12 cellular contexts compared by ENCODE assay signal in genomic region chr6:106702046-106702445, GRCh38.
DNase-seq lines count a peak whose midpoint lies in the region; ATAC-seq and TF ChIP-seq lines count a peak whose summit lies in the region.
"Had no signal": no experiment of that assay in that cellular context is flagged by ENCODE, and none has a peak within 500 bp of the region (broad histone marks: within the 10 kb centered on the region; RNA-seq: fewer than 3 reads in every experiment).

No MANE protein-coding gene starts in this region.

- TF ChIP-seq CTCF in GM12865 (IDR thresholded peaks at IDR 0.05; ENCODE audit: insufficient read depth, low read depth, low read length, missing control alignments) (no peak), activated B cell treated with CpG ODN at 0.5 μM for 24 hours (IDR thresholded peaks at IDR 0.05) (no peak), psoas muscle (IDR thresholded peaks at IDR 0.05) (no peak)

- intact Hi-C loops in activated B cell treated with CpG ODN at 0.5 μM for 24 hours (cut with micrococcal nuclease), result loop anchor here (1.0 to 5.0 kb wide), 9 partner anchors 14 to 326 kb away; partner anchors contain the start of genes CD24, MTRES1, QRSL1 and RTN4IP1
- intact Hi-C loops in psoas muscle (cut with DNase I), result no loop called here

- ATAC-seq in GM21390 (IDR thresholded peaks at IDR 0.05; ENCODE audit: unreplicated experiment) (peak; percentile 45), HG03175 (IDR thresholded peaks at IDR 0.05; ENCODE audit: unreplicated experiment) (peak; percentile 47), activated B cell treated with CpG ODN at 0.5 μM for 24 hours (ENCODE audit: low read depth) (peak; percentile 49), psoas muscle (no peak)

- DNase-seq in GM12865 (ENCODE audit: low read depth), result no peak
- no peak for DNase-seq in activated B cell treated with CpG ODN at 0.5 μM for 24 hours
- no peak for DNase-seq in psoas muscle
- DNase-seq in SIG-M5 (lab: John Stamatoyannopoulos, UW), result no peak
- DNase-seq in OCI-M2 (lab: John Stamatoyannopoulos, UW; ENCODE audit: unreplicated experiment), result no peak
- DNase-seq in activated T-cell treated with anti-CD3 and anti-CD28 coated beads for 4 hours, result no peak
- DNase-seq: foreskin fibroblast, IMR-90 had no signal

- no peaks in the 10 kb centered on the region for H3K4me1 ChIP-seq in psoas muscle

- peaks cover 3% of the 10 kb centered on the region for H3K36me3 Mint-ChIP-seq in activated B cell treated with CpG ODN at 0.5 μM for 24 hours (ENCODE audit: low read depth)

- H3K27me3 Mint-ChIP-seq in activated B cell treated with CpG ODN at 0.5 μM for 24 hours, result no peaks in the 10 kb centered on the region

- H3K4me1 Mint-ChIP-seq in activated B cell treated with CpG ODN at 0.5 μM for 24 hours, result peaks cover 91% of the 10 kb centered on the region

- no peaks in the 10 kb centered on the region for H3K36me3 ChIP-seq in psoas muscle (ENCODE audit: insufficient read depth in 1 of 2, low read depth in 1 of 2)

- H3K9me3 Mint-ChIP-seq in activated B cell treated with CpG ODN at 0.5 μM for 24 hours, result peaks cover 3% of the 10 kb centered on the region

- H3K4me3 Mint-ChIP-seq in activated B cell treated with CpG ODN at 0.5 μM for 24 hours, result peak overlapping the region; percentile 81
- H3K4me3 Mint-ChIP-seq: stimulated activated naive CD8-positive, alpha-beta T cell treated with anti-CD3 and anti-CD28 coated beads, Interleukin-15, Interleukin-2, amounts not matched to agents 100 ng/mL and 50 ng/mL, for 24 hours; T-helper 2 cell treated with Interferon-gamma antibody and Interleukin-4, amounts not matched to agents 5 μg/mL and 100 μg/mL, for 36 hours had no signal

- POLR2A ChIA-PET in activated B cell treated with CpG ODN at 0.5 μM for 24 hours (lab: Charles Lee), result interaction anchor here (0.7 to 1.9 kb wide), 8 partner anchors 12 to 72 kb away, joined by 3 to 9 read pairs (median 3); no protein-coding TSS in a partner anchor

- CTCF ChIA-PET in activated B cell treated with CpG ODN at 0.5 μM for 24 hours (lab: Charles Lee), result interaction anchor here (1.0 kb wide), 1 partner anchor 277 kb away, joined by 4 read pairs; no protein-coding TSS in a partner anchor

- 71 to 73% (median 72%) methylated on average over 4 of the region's 4 CpGs for WGBS in psoas muscle, 3 donors

- no peak overlapping the region for H3K27ac ChIP-seq in psoas muscle

- H3K4me3 ChIP-seq in GM12865 (ENCODE audit: low read depth, low read length), result peak overlapping the region; percentile 39
- H3K4me3 ChIP-seq in psoas muscle, result no peak overlapping the region

- H3K9me3 ChIP-seq in psoas muscle, result no peaks in the 10 kb centered on the region

- H3K27me3 ChIP-seq in psoas muscle (ENCODE audit: insufficient read depth in 3 of 3, low read length in 2 of 3), result no peaks in the 10 kb centered on the region

- H3K27ac Mint-ChIP-seq in activated B cell treated with CpG ODN at 0.5 μM for 24 hours, result peak overlapping the region; percentile 98
- H3K27ac Mint-ChIP-seq: stimulated activated naive CD8-positive, alpha-beta T cell treated with anti-CD3 and anti-CD28 coated beads, Interleukin-15, Interleukin-2, amounts not matched to agents 100 ng/mL and 50 ng/mL, for 24 hours; T-helper 2 cell treated with Interferon-gamma antibody and Interleukin-4, amounts not matched to agents 5 μg/mL and 100 μg/mL, for 36 hours had no signal

Comparison
In these comparisons a context has a peak if more than half of its experiments do, and no peak if none do; other contexts are left out.
1. ATAC-seq: peak in GM21390 (single experiment), HG03175 (single experiment) and activated B cell treated with CpG ODN at 0.5 μM for 24 hours (single experiment); none in psoas muscle (0 of 4).